20 cellular contexts compared by ENCODE assay signal in genomic region chr7:18753972-18754610, GRCh38.
DNase-seq lines count a peak whose midpoint lies in the region; ATAC-seq and TF ChIP-seq lines count a peak whose summit lies in the region.
"Had no signal": no experiment of that assay in that cellular context is flagged by ENCODE, and none has a peak within 500 bp of the region (broad histone marks: within the 10 kb centered on the region; RNA-seq: fewer than 3 reads in every experiment).

No MANE protein-coding gene starts in this region.

- CTCF ChIA-PET in AG04450 (lab: Charles Lee): interaction anchor here (0.6 kb wide), 1 partner anchor 671 kb away, joined by 3 read pairs; no protein-coding TSS in a partner anchor

- peaks cover 27% of the 10 kb centered on the region for H3K4me1 Mint-ChIP-seq in HFFc6 (ENCODE audit: low read depth)
- H3K4me1 Mint-ChIP-seq: activated CD4-positive, alpha-beta memory T cell treated with anti-CD3 and anti-CD28 coated beads, Interleukin-2, amount 10 ng/mL, durations not matched to agents 7 days and 5 days; naive thymus-derived CD4-positive, alpha-beta T cell had no signal

- H3K36me3 Mint-ChIP-seq in HFFc6 (ENCODE audit: low read depth): peaks cover under 1% of the 10 kb centered on the region; the same call in 1 of the 2 replicates
- H3K36me3 Mint-ChIP-seq: naive thymus-derived CD4-positive, alpha-beta T cell had no signal

- no peaks in the 10 kb centered on the region for H3K27me3 ChIP-seq in AG04450 (ENCODE audit: control insufficient read depth, insufficient read depth, low read length)
- no peaks in the 10 kb centered on the region for H3K27me3 ChIP-seq in left lung
- H3K27me3 ChIP-seq: adrenal gland, tibial nerve had no signal

- ATAC-seq in left lung (peak; percentile 25), HG02610 (IDR thresholded peaks at IDR 0.05; ENCODE audit: unreplicated experiment) (no peak)
- ATAC-seq: esophagus mucosa; left ventricle myocardium superior; naive thymus-derived CD4-positive, alpha-beta T cell had no signal

- POLR2A ChIA-PET in AG04450 (lab: Yijun Ruan, JAX): no interaction called here

- intact Hi-C loops in left lung (cut with DNase I): no loop called here

- no peak for TF ChIP-seq CTCF in AG04450 (IDR thresholded peaks at IDR 0.05; ENCODE audit: low read depth, low read length)
- no peak for TF ChIP-seq CTCF in HFFc6 (IDR thresholded peaks at IDR 0.05)
- no peak for TF ChIP-seq CTCF in left lung (IDR thresholded peaks at IDR 0.05)
- TF ChIP-seq CTCF in GM13977 (IDR thresholded peaks at IDR 0.05; ENCODE audit: extremely low read depth, insufficient read depth, missing control alignments): no peak

- DNase-seq in AG04450 (ENCODE audit: low read depth, low spot score) (peak; percentile 71), HFFc6 (peak; percentile 91), astrocyte of the hippocampus (ENCODE audit: low read depth, low spot score) (peak; percentile 89), left lung (no peak), anterior cingulate cortex (lab: John Stamatoyannopoulos, UW) (no peak), GM13977 (ENCODE audit: low spot score) (no peak), NCI-H2081 (lab: John Stamatoyannopoulos, UW) (no peak)
- DNase-seq: ACHN; activated CD4-positive, alpha-beta memory T cell treated with anti-CD3 and anti-CD28 coated beads, Interleukin-2, amount 10 ng/mL, durations not matched to agents 7 days and 5 days; adrenal gland; Karpas-422; left ventricle myocardium superior; naive thymus-derived CD4-positive, alpha-beta T cell; NCI-H146; NCI-H510A; retina; stimulated activated CD8-positive, alpha-beta memory T cell treated with anti-CD3 and anti-CD28 coated beads, Interleukin-4, amount 100 ng/mL, for 48 hours had no signal

- H3K36me3 ChIP-seq in left lung: no peaks in the 10 kb centered on the region
- H3K36me3 ChIP-seq: adrenal gland, tibial nerve had no signal

- no peaks in the 10 kb centered on the region for H3K4me1 ChIP-seq in left lung
- H3K4me1 ChIP-seq: adrenal gland had no signal

- H3K27ac Mint-ChIP-seq in HFFc6: peak overlapping the region; percentile 79
- H3K27ac Mint-ChIP-seq: activated CD4-positive, alpha-beta memory T cell treated with anti-CD3 and anti-CD28 coated beads, Interleukin-2, amount 10 ng/mL, durations not matched to agents 7 days and 5 days; naive thymus-derived CD4-positive, alpha-beta T cell had no signal

- peak overlapping the region; percentile 80 for H3K4me3 Mint-ChIP-seq in HFFc6
- H3K4me3 Mint-ChIP-seq: activated CD4-positive, alpha-beta memory T cell treated with anti-CD3 and anti-CD28 coated beads, Interleukin-2, amount 10 ng/mL, durations not matched to agents 7 days and 5 days; naive thymus-derived CD4-positive, alpha-beta T cell had no signal

- no peaks in the 10 kb centered on the region for H3K9me3 Mint-ChIP-seq in HFFc6

- H3K4me3 ChIP-seq in AG04450 (ENCODE audit: low read depth, low read length) (no peak overlapping the region), left lung (no peak overlapping the region)
- H3K4me3 ChIP-seq: adrenal gland, tibial nerve had no signal

- H3K27ac ChIP-seq in AG04450 (ENCODE audit: low read depth, low read length) (no peak overlapping the region), left lung (no peak overlapping the region)
- H3K27ac ChIP-seq: adrenal gland had no signal

- H3K9me3 ChIP-seq in AG04450 (ENCODE audit: control insufficient read depth, insufficient read depth, low read length) (no peaks in the 10 kb centered on the region), left lung (no peaks in the 10 kb centered on the region)
- H3K9me3 ChIP-seq: adrenal gland, tibial nerve had no signal

- H3K27me3 Mint-ChIP-seq in HFFc6 (ENCODE audit: insufficient read depth): no peaks in the 10 kb centered on the region
- H3K27me3 Mint-ChIP-seq: activated CD4-positive, alpha-beta memory T cell treated with anti-CD3 and anti-CD28 coated beads, Interleukin-2, amount 10 ng/mL, durations not matched to agents 7 days and 5 days; naive thymus-derived CD4-positive, alpha-beta T cell had no signal

- in situ Hi-C loops in GM13977 (cut with MboI; ENCODE audit: low pct_unique_long_range_greater_than_20kb, low sequenced_read_pairs, unreplicated experiment): no loop called here

Comparison
In these comparisons a context has a peak if more than half of its experiments do, and no peak if none do; other contexts are left out.
1. DNase-seq: peak in AG04450 (single experiment), HFFc6 (single experiment) and astrocyte of the hippocampus (single experiment); none in left lung (0 of 2), anterior cingulate cortex (0 of 58), GM13977 (single experiment) and NCI-H2081 (0 of 2).